In genomic region chr10:132562177-132562915, GRCh38 we compare ENCODE assay signal across 1 cellular context.
TF ChIP-seq lines count a peak whose summit lies in the region.

No MANE protein-coding gene starts in this region.

TF ChIP-seq in HepG2, 621 proteins besides CTCF, POLR2A, EP300 and RAD21 (continued from another document):
- no peak for TF ChIP-seq HIC2 (CRISPR knock-in tag; IDR thresholded peaks at IDR 0.05; ENCODE audit: low read depth)
- no peak for TF ChIP-seq HOMEZ (CRISPR knock-in tag; IDR thresholded peaks at IDR 0.05; ENCODE audit: low read depth)
TF ChIP-seq in HepG2: peak in this region for 1.
